1 cellular context compared by ENCODE assay signal in genomic region chr20:35618032-35618371, GRCh38.
TF ChIP-seq lines count a peak whose summit lies in the region.

No MANE protein-coding gene starts in this region.

TF ChIP-seq in GM12878, 131 proteins besides CTCF, POLR2A, EP300 and RAD21:
- TF ChIP-seq USF1 (IDR thresholded peaks at IDR 0.05; ENCODE audit: borderline replicate concordance, extremely low read length, insufficient read depth, low read depth, low read length) (no peak), NFYA (IDR thresholded peaks at IDR 0.05; ENCODE audit: borderline replicate concordance, low read depth, low read length) (no peak), ZNF207 (IDR thresholded peaks at IDR 0.05; ENCODE audit: borderline replicate concordance) (no peak), SUZ12 (IDR thresholded peaks at IDR 0.05; ENCODE audit: unreplicated experiment) (no peak), EED (IDR thresholded peaks at IDR 0.05; ENCODE audit: low read depth) (no peak), NR2F1 (conservative IDR thresholded peaks at IDR 0.05) (no peak), POU2F2 (IDR thresholded peaks at IDR 0.05; ENCODE audit: borderline replicate concordance, low read depth, low read length) (no peak), SPI1 (IDR thresholded peaks at IDR 0.05; ENCODE audit: borderline replicate concordance, insufficient read depth, low read depth, low read length) (no peak), RB1 (IDR thresholded peaks at IDR 0.05; ENCODE audit: borderline replicate concordance) (no peak), ZBTB4 (CRISPR knock-in tag; IDR thresholded peaks at IDR 0.05) (no peak), SIN3A (IDR thresholded peaks at IDR 0.05; ENCODE audit: low read depth, low read length) (no peak), SMAD1 (IDR thresholded peaks at IDR 0.05; ENCODE audit: low read depth, partially characterized antibody) (no peak), CHD1 (IDR thresholded peaks at IDR 0.05; ENCODE audit: low read depth, low read length) (no peak), NKRF (conservative IDR thresholded peaks at IDR 0.05) (no peak), ZNF384 (IDR thresholded peaks at IDR 0.05; ENCODE audit: borderline replicate concordance, low read depth, low read length) (no peak), IRF4 (IDR thresholded peaks at IDR 0.05; ENCODE audit: low read depth, low read length) (no peak), STAT3 (IDR thresholded peaks at IDR 0.05; ENCODE audit: low read depth, low read length) (no peak), YY1 (IDR thresholded peaks at IDR 0.05; ENCODE audit: low read depth, low read length) (no peak), STAT1 (conservative IDR thresholded peaks at IDR 0.05) (no peak), IRF3 (IDR thresholded peaks at IDR 0.05) (no peak)
